In the genomic region with DNA sequence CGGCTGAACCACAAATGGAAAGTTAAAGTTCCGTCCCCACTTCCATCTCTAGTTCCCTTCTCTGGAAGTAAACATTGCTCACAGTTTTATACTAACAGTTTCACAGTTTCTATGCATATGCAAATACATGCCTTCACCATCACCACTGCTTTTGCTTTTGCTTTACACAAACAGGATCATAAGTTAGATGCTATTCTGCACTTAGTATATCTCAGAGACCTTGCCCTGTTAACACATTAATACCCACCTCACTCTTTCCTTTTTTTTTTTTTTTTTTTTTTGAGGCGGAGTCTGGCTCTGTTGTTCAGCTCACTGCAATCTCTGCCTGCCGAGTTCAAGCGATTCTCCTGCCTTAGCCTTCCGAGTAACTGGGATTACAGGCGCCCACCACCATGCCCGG, we compare ENCODE assay signal across 8 cellular contexts.
DNase-seq lines count a peak whose midpoint lies in the region; ATAC-seq and TF ChIP-seq lines count a peak whose summit lies in the region.

No MANE protein-coding gene starts in this region.

- no peaks in the 10 kb centered on the region for H3K9me3 Mint-ChIP-seq in nephron progenitor cell

- H3K9ac ChIP-seq in NT2/D1 (ENCODE audit: insufficient read length, low read depth) (peak overlapping the region; percentile 81), endocrine pancreas (ENCODE audit: control insufficient read depth, insufficient read depth, low read length) (peak overlapping the region; percentile 93)

- H3K27me3 ChIP-seq in NT2/D1 (ENCODE audit: insufficient read depth, insufficient read length) (peaks cover 5% of the 10 kb centered on the region), endocrine pancreas (ENCODE audit: control insufficient read depth, insufficient read depth, low read length) (no peaks in the 10 kb centered on the region)

- DNase-seq in NT2/D1 (ENCODE audit: low read depth, low spot score): no peak
- DNase-seq in nephron progenitor cell: no peak
- DNase-seq in SHP77 treated with DMSO at 0.1 percent for 48 hours (lab: John Stamatoyannopoulos, UW): no peak
- DNase-seq in SHP77 (lab: John Stamatoyannopoulos, UW): no peak
- no peak for DNase-seq in UCSD-AML1 (lab: John Stamatoyannopoulos, UW; ENCODE audit: unreplicated experiment)

- H3K9me3 ChIP-seq in NT2/D1 (ENCODE audit: insufficient read depth, low read length): no peaks in the 10 kb centered on the region
- H3K9me3 ChIP-seq in endocrine pancreas (ENCODE audit: control insufficient read depth, low read length): no peaks in the 10 kb centered on the region

- H3K4me3 Mint-ChIP-seq in nephron progenitor cell: peak overlapping the region; percentile 94

- H3K36me3 ChIP-seq in NT2/D1 (ENCODE audit: insufficient read depth, insufficient read length, low read length) (peaks cover 10% of the 10 kb centered on the region), endocrine pancreas (ENCODE audit: control insufficient read depth, insufficient read depth, low read length) (peaks cover 4% of the 10 kb centered on the region)

- peak overlapping the region; percentile 78 for H3K27ac Mint-ChIP-seq in nephron progenitor cell

- peaks cover 9% of the 10 kb centered on the region for H3K36me3 Mint-ChIP-seq in nephron progenitor cell (ENCODE audit: low read depth)

- no peaks in the 10 kb centered on the region for H3K4me1 ChIP-seq in NT2/D1 (ENCODE audit: insufficient read depth, insufficient read length)
- no peaks in the 10 kb centered on the region for H3K4me1 ChIP-seq in endocrine pancreas (ENCODE audit: control insufficient read depth, insufficient read depth, low read length)

- no peaks in the 10 kb centered on the region for H3K27me3 Mint-ChIP-seq in nephron progenitor cell (ENCODE audit: low read depth, poor library complexity)

- peak; percentile 47 for ATAC-seq in GM21825 (IDR thresholded peaks at IDR 0.05; ENCODE audit: unreplicated experiment)

- peak overlapping the region; percentile 67 for H3K4me3 ChIP-seq in GM12875 (ENCODE audit: low read depth, low read length)
- H3K4me3 ChIP-seq in NT2/D1 (ENCODE audit: insufficient read length, low read depth): peak overlapping the region; percentile 83
- H3K4me3 ChIP-seq in endocrine pancreas (ENCODE audit: control insufficient read depth, insufficient read depth, low read length): peak overlapping the region; percentile 78

- peaks cover 34% of the 10 kb centered on the region for H3K4me1 Mint-ChIP-seq in nephron progenitor cell

- no peak for TF ChIP-seq CTCF in GM12875 (IDR thresholded peaks at IDR 0.05; ENCODE audit: borderline replicate concordance, insufficient read depth, low read depth, low read length)
- TF ChIP-seq CTCF in nephron progenitor cell (IDR thresholded peaks at IDR 0.05): no peak
